In the genomic region with DNA sequence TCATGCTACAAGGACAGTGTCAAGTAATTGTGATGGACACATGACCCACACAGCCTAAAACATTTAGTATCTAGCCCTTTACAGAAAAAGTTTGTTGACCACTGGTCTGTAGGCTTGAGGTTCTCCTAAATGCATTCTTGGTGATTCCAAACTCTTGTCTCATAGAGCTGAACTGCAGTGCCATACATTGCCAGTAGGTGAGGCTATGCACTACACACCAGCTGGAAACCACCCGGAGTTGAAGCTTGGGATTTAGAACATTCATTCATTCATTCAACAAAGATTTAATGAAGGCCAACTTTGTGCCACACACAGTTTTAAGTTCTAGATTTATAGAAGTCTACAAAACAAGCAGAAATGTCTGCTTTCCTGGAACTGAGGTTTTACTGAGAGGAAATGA, we compare ENCODE assay signal across 1 cellular context.
TF ChIP-seq lines count a peak whose summit lies in the region.

No MANE protein-coding gene starts in this region.

TF ChIP-seq in Ishikawa, 13 proteins besides CTCF, POLR2A, EP300 and RAD21 (continued from another document):
- TF ChIP-seq, protein P1, sequence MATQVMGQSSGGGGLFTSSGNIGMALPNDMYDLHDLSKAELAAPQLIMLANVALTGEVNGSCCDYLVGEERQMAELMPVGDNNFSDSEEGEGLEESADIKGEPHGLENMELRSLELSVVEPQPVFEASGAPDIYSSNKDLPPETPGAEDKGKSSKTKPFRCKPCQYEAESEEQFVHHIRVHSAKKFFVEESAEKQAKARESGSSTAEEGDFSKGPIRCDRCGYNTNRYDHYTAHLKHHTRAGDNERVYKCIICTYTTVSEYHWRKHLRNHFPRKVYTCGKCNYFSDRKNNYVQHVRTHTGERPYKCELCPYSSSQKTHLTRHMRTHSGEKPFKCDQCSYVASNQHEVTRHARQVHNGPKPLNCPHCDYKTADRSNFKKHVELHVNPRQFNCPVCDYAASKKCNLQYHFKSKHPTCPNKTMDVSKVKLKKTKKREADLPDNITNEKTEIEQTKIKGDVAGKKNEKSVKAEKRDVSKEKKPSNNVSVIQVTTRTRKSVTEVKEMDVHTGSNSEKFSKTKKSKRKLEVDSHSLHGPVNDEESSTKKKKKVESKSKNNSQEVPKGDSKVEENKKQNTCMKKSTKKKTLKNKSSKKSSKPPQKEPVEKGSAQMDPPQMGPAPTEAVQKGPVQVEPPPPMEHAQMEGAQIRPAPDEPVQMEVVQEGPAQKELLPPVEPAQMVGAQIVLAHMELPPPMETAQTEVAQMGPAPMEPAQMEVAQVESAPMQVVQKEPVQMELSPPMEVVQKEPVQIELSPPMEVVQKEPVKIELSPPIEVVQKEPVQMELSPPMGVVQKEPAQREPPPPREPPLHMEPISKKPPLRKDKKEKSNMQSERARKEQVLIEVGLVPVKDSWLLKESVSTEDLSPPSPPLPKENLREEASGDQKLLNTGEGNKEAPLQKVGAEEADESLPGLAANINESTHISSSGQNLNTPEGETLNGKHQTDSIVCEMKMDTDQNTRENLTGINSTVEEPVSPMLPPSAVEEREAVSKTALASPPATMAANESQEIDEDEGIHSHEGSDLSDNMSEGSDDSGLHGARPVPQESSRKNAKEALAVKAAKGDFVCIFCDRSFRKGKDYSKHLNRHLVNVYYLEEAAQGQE (IDR thresholded peaks at IDR 0.05; ENCODE audit: low read depth): no peak
- TF ChIP-seq TAF1 (IDR thresholded peaks at IDR 0.05; ENCODE audit: low read depth) (no peak), CREB1 (IDR thresholded peaks at IDR 0.05; ENCODE audit: low read depth) (no peak), EGR1 (IDR thresholded peaks at IDR 0.05) (no peak), NFIC (IDR thresholded peaks at IDR 0.05) (no peak), CEBPB (IDR thresholded peaks at IDR 0.05) (no peak), TEAD4 (IDR thresholded peaks at IDR 0.05) (no peak)
- TF ChIP-seq, protein P2, sequence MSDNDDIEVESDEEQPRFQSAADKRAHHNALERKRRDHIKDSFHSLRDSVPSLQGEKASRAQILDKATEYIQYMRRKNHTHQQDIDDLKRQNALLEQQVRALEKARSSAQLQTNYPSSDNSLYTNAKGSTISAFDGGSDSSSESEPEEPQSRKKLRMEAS (IDR thresholded peaks at IDR 0.05): no peak
